ENCODE assay signal across 8 cellular contexts in the genomic region with DNA sequence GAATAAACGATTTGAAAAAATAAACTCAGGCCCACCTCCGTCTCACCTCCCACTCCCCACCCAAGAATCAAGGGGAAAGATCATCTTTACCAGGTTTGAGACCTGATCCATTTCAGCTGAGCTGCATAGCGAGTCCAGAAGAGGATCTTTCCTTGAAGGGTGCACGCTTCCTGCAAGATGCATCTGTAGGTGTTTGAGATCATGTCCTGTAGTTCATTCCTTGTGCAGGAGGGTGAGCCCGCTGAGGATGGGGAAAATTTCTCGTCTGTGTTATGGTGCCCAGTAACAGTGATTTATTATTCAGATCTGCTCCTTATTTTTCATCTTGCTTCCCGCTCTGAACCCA. TPM values are rescaled to one million over a fixed set of nuclear protein-coding genes. Genes with fewer than 3 reads are reported as not detected.
DNase-seq lines count a peak whose midpoint lies in the region; ATAC-seq and TF ChIP-seq lines count a peak whose summit lies in the region.

No MANE protein-coding gene starts in this region.

- no peak for ATAC-seq in left ventricle myocardium superior
- ATAC-seq in activated naive CD4-positive, alpha-beta T cell treated with anti-CD3 and anti-CD28 coated beads, Interleukin-2, amount 50 U/mL, for 72 hours, result no peak
- ATAC-seq in left lung, result no peak
- no peak for ATAC-seq in GM19328 (IDR thresholded peaks at IDR 0.05; ENCODE audit: unreplicated experiment)
- ATAC-seq in GM21737 (IDR thresholded peaks at IDR 0.05; ENCODE audit: unreplicated experiment), result no peak

- TF ChIP-seq CTCF in right atrium auricular region (IDR thresholded peaks at IDR 0.05) (no peak), left lung (IDR thresholded peaks at IDR 0.05) (no peak), thyroid gland (IDR thresholded peaks at IDR 0.05) (no peak)

- H3K4me1 ChIP-seq in right atrium auricular region (peaks cover 0 to 14% of the 10 kb centered on the region in 2 donors), left lung (peaks cover 0 to 46% of the 10 kb centered on the region in 2 donors), thyroid gland (peaks cover 0 to 41% of the 10 kb centered on the region in 2 donors)

- H3K27ac Mint-ChIP-seq in activated naive CD4-positive, alpha-beta T cell treated with anti-CD3 and anti-CD28 coated beads, Interleukin-2, amount 50 U/mL, for 72 hours, result peak overlapping the region; percentile 53 to 85

- H3K36me3 ChIP-seq in right atrium auricular region, result no peaks in the 10 kb centered on the region
- no peaks in the 10 kb centered on the region for H3K36me3 ChIP-seq in left lung
- no peaks in the 10 kb centered on the region for H3K36me3 ChIP-seq in thyroid gland

- H3K9me3 Mint-ChIP-seq in activated naive CD4-positive, alpha-beta T cell treated with anti-CD3 and anti-CD28 coated beads, Interleukin-2, amount 50 U/mL, for 72 hours, result no peaks in the 10 kb centered on the region

- H3K4me3 ChIP-seq in right atrium auricular region, result peak overlapping the region; percentile 65 to 72
- peak overlapping the region; percentile 55 to 63 for H3K4me3 ChIP-seq in left lung
- H3K4me3 ChIP-seq in thyroid gland (replicated peaks in 1 of 3), result peak overlapping the region; percentile 13 to 65 (median 35)

- intact Hi-C loops in left ventricle myocardium superior (cut with micrococcal nuclease), result no loop called here
- intact Hi-C loops in left lung (cut with DNase I), result no loop called here
- intact Hi-C loops in thyroid gland (cut with DNase I), result no loop called here

- no peak for TF ChIP-seq POLR2A in thyroid gland (IDR thresholded peaks at IDR 0.05)

- peaks cover 5 to 6% of the 10 kb centered on the region in 2 donors for H3K36me3 Mint-ChIP-seq in activated naive CD4-positive, alpha-beta T cell treated with anti-CD3 and anti-CD28 coated beads, Interleukin-2, amount 50 U/mL, for 72 hours

- WGBS in thyroid gland, 2 donors, result 64 to 70% methylated on average over 7 of the region's 7 CpGs

- H3K27ac ChIP-seq in right atrium auricular region (no peak overlapping the region), left lung (peak overlapping the region in 1 of 2 donors; percentile 81), thyroid gland (peak overlapping the region in 2 of 3 donors; percentile 55 to 68)

- H3K27me3 ChIP-seq in right atrium auricular region (no peaks in the 10 kb centered on the region), left lung (no peaks in the 10 kb centered on the region), thyroid gland (no peaks in the 10 kb centered on the region)

- H3K9me3 ChIP-seq in right atrium auricular region (no peaks in the 10 kb centered on the region), left lung (no peaks in the 10 kb centered on the region), thyroid gland (no peaks in the 10 kb centered on the region)

- no peak for DNase-seq in right atrium auricular region (ENCODE audit: low spot score)
- no peak for DNase-seq in left ventricle myocardium superior
- peak in 1 of 2 donors; percentile 7 for DNase-seq in activated naive CD4-positive, alpha-beta T cell treated with anti-CD3 and anti-CD28 coated beads, Interleukin-2, amount 50 U/mL, for 72 hours (ENCODE audit: low spot score in 2 of 2)
- no peak for DNase-seq in left lung
- DNase-seq in thyroid gland, result no peak
- no peak for DNase-seq in islet precursor cell

RNA-seq across cellular contexts. Expression of gene TMEM169, which starts 0.6 kb away (rescaled TPM):
- total RNA-seq in right atrium auricular region (under 1 TPM; 0.26 to 0.94 TPM), left ventricle myocardium superior (0.15 TPM), left lung (1 to 10 TPM; 1.5 to 1.8 TPM), thyroid gland (1 to 10 TPM; 1.9 to 3.1 (median 2.4) TPM)
- total RNA-seq in activated naive CD4-positive, alpha-beta T cell treated with anti-CD3 and anti-CD28 coated beads, Interleukin-2, amount 50 U/mL, for 72 hours, result 1 to 10 TPM; 1.7 to 1.8 TPM

RNA-seq across cellular contexts. Expression of gene PECR, which starts 0.8 kb away (rescaled TPM):
- total RNA-seq in right atrium auricular region (1 to 10 TPM; 2.0 to 6.0 TPM), left ventricle myocardium superior (6.1 TPM), left lung (10 to 100 TPM; 13.4 to 17.3 TPM), thyroid gland (10 to 100 TPM; 14.6 to 25.6 (median 22.8) TPM)
- total RNA-seq in activated naive CD4-positive, alpha-beta T cell treated with anti-CD3 and anti-CD28 coated beads, Interleukin-2, amount 50 U/mL, for 72 hours, result 10 to 100 TPM; 25.4 to 34.0 TPM

RNA-seq across cellular contexts. Expression of gene XRCC5, which starts 26.8 kb away (rescaled TPM):
- total RNA-seq in right atrium auricular region, result 10 to 100 TPM; 89.9 to 93.7 TPM
- total RNA-seq in left ventricle myocardium superior, result 129 TPM
- 100 to 1,000 TPM; 487 to 501 TPM for total RNA-seq in activated naive CD4-positive, alpha-beta T cell treated with anti-CD3 and anti-CD28 coated beads, Interleukin-2, amount 50 U/mL, for 72 hours
- total RNA-seq in left lung, result 100 to 1,000 TPM; 212 to 251 TPM
- total RNA-seq in thyroid gland, result 100 to 1,000 TPM; 185 to 240 (median 216) TPM

Comparison
In these comparisons a context has a peak if more than half of its experiments do, and no peak if none do; other contexts are left out.
1. H3K27ac ChIP-seq: peak in thyroid gland (2 of 3); none in right atrium auricular region (0 of 2).
2. Peak in every context shown above with its lines, with median percentiles within 50 percentile points of each other: H3K4me3 ChIP-seq.